Comparison of ENCODE assay signal across 8 cellular contexts in the genomic region with DNA sequence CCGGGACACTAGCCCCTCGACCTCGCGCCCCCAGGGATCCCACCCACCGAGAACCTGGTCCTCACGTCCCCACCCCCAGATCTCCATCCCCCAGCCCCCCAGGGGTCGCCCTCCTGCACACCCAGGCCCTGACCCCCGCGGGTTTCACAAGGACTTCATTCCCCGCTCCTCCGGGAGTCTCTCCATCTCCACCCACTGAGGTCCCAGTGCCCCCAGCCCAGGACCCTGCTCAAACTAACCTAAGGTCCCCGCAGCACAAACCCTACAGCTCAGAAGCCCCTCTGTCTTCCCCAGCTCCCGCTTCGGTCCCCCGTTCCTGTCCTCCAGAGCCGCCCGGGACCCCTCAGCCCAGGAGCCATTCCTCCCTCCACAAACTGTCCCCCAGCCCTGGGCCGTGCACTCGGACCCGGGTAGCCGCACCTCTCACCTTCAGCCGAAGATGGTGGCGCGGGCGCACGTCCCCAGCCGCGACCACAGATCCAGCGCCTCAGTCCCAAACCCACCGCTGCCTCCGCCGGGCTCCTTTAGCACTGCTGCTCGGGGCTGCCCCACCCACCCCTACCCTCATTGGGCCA. TPM values are rescaled to one million over a fixed set of nuclear protein-coding genes. Genes with fewer than 3 reads are reported as not detected.
DNase-seq lines count a peak whose midpoint lies in the region; ATAC-seq, FAIRE-seq and TF ChIP-seq lines count a peak whose summit lies in the region.

A gene (minus strand): TSS at position 499 of the 575 bp plus-strand sequence. CDS start 7,479 bp downstream, outside the sequence.

- H3K27ac ChIP-seq in astrocyte (ENCODE audit: low read depth, low read length): peak within 1 kb of the TSS; percentile 82
- H3K27ac ChIP-seq in iPS-18a (ENCODE audit: low read length): peak within 1 kb of the TSS; percentile 75

- peaks cover 33% of the 10 kb centered on the region for H4K20me1 ChIP-seq in astrocyte (ENCODE audit: insufficient read depth, low read length)

- no peak for ATAC-seq in HG03521 (IDR thresholded peaks at IDR 0.05; ENCODE audit: unreplicated experiment)

- CTCF ChIA-PET in activated CD8-positive, alpha-beta memory T cell treated with anti-CD3 and anti-CD28 coated beads for 36 hours (lab: Charles Lee): interaction anchor here (0.6 kb wide), 1 partner anchor 43 kb away, joined by 3 read pairs; no protein-coding TSS in a partner anchor

- POLR2A ChIA-PET in activated CD8-positive, alpha-beta memory T cell treated with anti-CD3 and anti-CD28 coated beads for 36 hours (lab: Charles Lee): interaction anchor here (1.4 kb wide), 1 partner anchor 111 kb away, joined by 3 read pairs; no protein-coding TSS in a partner anchor

- no peak for TF ChIP-seq CTCF in astrocyte (IDR thresholded peaks at IDR 0.05; ENCODE audit: insufficient read depth, low read depth, low read length)

- peak within 1 kb of the TSS; percentile 91 for H3K4me2 ChIP-seq in astrocyte (ENCODE audit: low read length)

- peaks cover 52% of the 10 kb centered on the region for H3K79me2 ChIP-seq in astrocyte (ENCODE audit: insufficient read depth, low read length)

- H3K4me1 ChIP-seq in astrocyte (ENCODE audit: insufficient read depth, low read length): peaks cover 13% of the 10 kb centered on the region
- H3K4me1 ChIP-seq in iPS-18a (ENCODE audit: control insufficient read depth, low read depth, low read length): peaks cover 22% of the 10 kb centered on the region

- H3K27ac Mint-ChIP-seq in astrocyte (ENCODE audit: unreplicated experiment): peak within 1 kb of the TSS; percentile 89

- DNase-seq in activated CD8-positive, alpha-beta memory T cell treated with anti-CD3 and anti-CD28 coated beads for 24 hours: no peak
- no peak for DNase-seq in astrocyte (ENCODE audit: low read depth)
- DNase-seq in stimulated activated CD8-positive, alpha-beta memory T cell treated with anti-CD3 and anti-CD28 coated beads, Interleukin-4, amount 100 ng/mL, for 48 hours: peak; percentile 27
- DNase-seq in NCI-H2196 (lab: John Stamatoyannopoulos, UW; ENCODE audit: unreplicated experiment): no peak
- DNase-seq in NAMALWA (ENCODE audit: low spot score): no peak

- peak within 1 kb of the TSS; percentile 97 for H2AFZ ChIP-seq in astrocyte (ENCODE audit: low read depth, low read length)

- H3K36me3 ChIP-seq in astrocyte (ENCODE audit: insufficient read depth, low read length): no peaks in the 10 kb centered on the region
- peaks cover 3% of the 10 kb centered on the region for H3K36me3 ChIP-seq in iPS-18a (ENCODE audit: control insufficient read depth, low read depth, low read length)

- H3K27me3 ChIP-seq in astrocyte (ENCODE audit: insufficient read depth, low read length) (no peaks in the 10 kb centered on the region), iPS-18a (ENCODE audit: control insufficient read depth, insufficient read depth, low read length) (no peaks in the 10 kb centered on the region)

- FAIRE-seq in astrocyte (lab: Jason Lieb, UNC): no peak

- H3K9me3 ChIP-seq in astrocyte (ENCODE audit: insufficient read depth, low read depth, low read length) (no peaks in the 10 kb centered on the region), iPS-18a (ENCODE audit: control insufficient read depth, low read depth, low read length) (no peaks in the 10 kb centered on the region)

- H3K27me3 Mint-ChIP-seq in astrocyte (ENCODE audit: low read depth, unreplicated experiment): no peaks in the 10 kb centered on the region

- no peaks in the 10 kb centered on the region for H3K9me3 Mint-ChIP-seq in astrocyte (ENCODE audit: unreplicated experiment)

- H3K36me3 Mint-ChIP-seq in astrocyte (ENCODE audit: low read depth, unreplicated experiment): no peaks in the 10 kb centered on the region

- H3K9ac ChIP-seq in astrocyte (ENCODE audit: low read length) (peak within 1 kb of the TSS; percentile 96), iPS-18a (ENCODE audit: low read length) (peak within 1 kb of the TSS; percentile 93)

- peak within 1 kb of the TSS; percentile 98 for H3K4me3 Mint-ChIP-seq in astrocyte (ENCODE audit: unreplicated experiment)

- peaks cover 11% of the 10 kb centered on the region for H3K4me1 Mint-ChIP-seq in astrocyte (ENCODE audit: low read depth, unreplicated experiment)

- H3K4me3 ChIP-seq in astrocyte (ENCODE audit: insufficient read depth, low read depth, low read length): peak within 1 kb of the TSS; percentile 94
- peak within 1 kb of the TSS; percentile 84 for H3K4me3 ChIP-seq in iPS-18a (ENCODE audit: low read length)

RNA-seq across cellular contexts. Expression of the gene that starts here (rescaled TPM):
- 10 to 100 TPM; 11.8 to 13.1 TPM for total RNA-seq in activated CD8-positive, alpha-beta memory T cell treated with anti-CD3 and anti-CD28 coated beads for 36 hours
- 125 and 150 TPM in 2 replicates for total RNA-seq in astrocyte
